1 cellular context compared by ENCODE assay signal in genomic region chr2:230864605-230865323, GRCh38.
TF ChIP-seq lines count a peak whose summit lies in the region.

Gene ITM2C, plus strand, starts transcription at chr2:230864942. Its CDS starts 84 bp downstream, at chr2:230865026.

TF ChIP-seq in GM12878, 131 proteins besides CTCF, POLR2A, EP300 and RAD21 (continued from another document):
- TF ChIP-seq ZBTB11 (CRISPR knock-in tag; IDR thresholded peaks at IDR 0.05) (no peak), IKZF2 (IDR thresholded peaks at IDR 0.05) (0 out of 4 replicates have a peak, but pooled peaks of 1 of the 2 experiments have one; percentile 20), SUZ12 (IDR thresholded peaks at IDR 0.05; ENCODE audit: unreplicated experiment) (no peak), ZNF217 (IDR thresholded peaks at IDR 0.05) (no peak), IRF3 (IDR thresholded peaks at IDR 0.05) (no peak), MTA3 (IDR thresholded peaks at IDR 0.05; ENCODE audit: borderline replicate concordance, low read length) (no peak), HDAC2 (IDR thresholded peaks at IDR 0.05) (no peak), ZNF384 (IDR thresholded peaks at IDR 0.05; ENCODE audit: borderline replicate concordance, low read depth, low read length) (no peak), HDGF (IDR thresholded peaks at IDR 0.05) (0 out of 2 replicates have a peak, but pooled peaks have one; percentile 43), CBX3 (IDR thresholded peaks at IDR 0.05; ENCODE audit: borderline replicate concordance, low read depth) (no peak), JUND (IDR thresholded peaks at IDR 0.05; ENCODE audit: low read depth, low read length) (no peak), MLLT1 (IDR thresholded peaks at IDR 0.05) (0 out of 2 replicates have a peak, but pooled peaks have one; percentile 33), BCL3 (IDR thresholded peaks at IDR 0.05; ENCODE audit: borderline replicate concordance, insufficient read depth, low read depth, low read length, poor library complexity, severe bottlenecking) (no peak), TBL1XR1 (IDR thresholded peaks at IDR 0.05; ENCODE audit: low read depth, low read length) (no peak), NKRF (conservative IDR thresholded peaks at IDR 0.05) (0 out of 2 replicates have a peak, but pooled peaks have one; percentile 43), E4F1 (IDR thresholded peaks at IDR 0.05; ENCODE audit: borderline replicate concordance, partially characterized antibody) (no peak), PML (IDR thresholded peaks at IDR 0.05; ENCODE audit: low read length) (no peak), ATF3 (IDR thresholded peaks at IDR 0.05; ENCODE audit: borderline replicate concordance, extremely low read depth, low read depth, low read length) (no peak), SKIL (IDR thresholded peaks at IDR 0.05; ENCODE audit: low read depth, poor library complexity, severe bottlenecking) (no peak), ETV6 (conservative IDR thresholded peaks at IDR 0.05 in 1 of 2, IDR thresholded peaks at IDR 0.05 in 1 of 2; ENCODE audit: borderline replicate concordance in 1 of 2, low read depth in 1 of 2) (no peak), ZSCAN29 (IDR thresholded peaks at IDR 0.05) (no peak), CEBPB (IDR thresholded peaks at IDR 0.05; ENCODE audit: borderline replicate concordance in 1 of 2, low read depth in 2 of 2, low read length in 2 of 2) (no peak), SIN3A (IDR thresholded peaks at IDR 0.05; ENCODE audit: low read depth, low read length) (no peak; the same call in 1 of the 2 replicates), ZZZ3 (IDR thresholded peaks at IDR 0.05; ENCODE audit: control insufficient read depth, insufficient read length, low read depth) (no peak), SP1 (IDR thresholded peaks at IDR 0.05; ENCODE audit: low read depth, low read length) (no peak), CHD4 (IDR thresholded peaks at IDR 0.05) (no peak), KLF5 (IDR thresholded peaks at IDR 0.05; ENCODE audit: partially characterized antibody) (no peak), ZBTB40 (IDR thresholded peaks at IDR 0.05; ENCODE audit: borderline replicate concordance) (no peak), POLR2AphosphoS2 (IDR thresholded peaks at IDR 0.05; ENCODE audit: low read depth, low read length) (no peak), RB1 (IDR thresholded peaks at IDR 0.05; ENCODE audit: borderline replicate concordance) (peak; percentile 37; the same call in 1 of the 2 replicates), REST (IDR thresholded peaks at IDR 0.05; ENCODE audit: low read depth, low read length) (no peak)
